ENCODE assay signal across 8 cellular contexts in the genomic region with DNA sequence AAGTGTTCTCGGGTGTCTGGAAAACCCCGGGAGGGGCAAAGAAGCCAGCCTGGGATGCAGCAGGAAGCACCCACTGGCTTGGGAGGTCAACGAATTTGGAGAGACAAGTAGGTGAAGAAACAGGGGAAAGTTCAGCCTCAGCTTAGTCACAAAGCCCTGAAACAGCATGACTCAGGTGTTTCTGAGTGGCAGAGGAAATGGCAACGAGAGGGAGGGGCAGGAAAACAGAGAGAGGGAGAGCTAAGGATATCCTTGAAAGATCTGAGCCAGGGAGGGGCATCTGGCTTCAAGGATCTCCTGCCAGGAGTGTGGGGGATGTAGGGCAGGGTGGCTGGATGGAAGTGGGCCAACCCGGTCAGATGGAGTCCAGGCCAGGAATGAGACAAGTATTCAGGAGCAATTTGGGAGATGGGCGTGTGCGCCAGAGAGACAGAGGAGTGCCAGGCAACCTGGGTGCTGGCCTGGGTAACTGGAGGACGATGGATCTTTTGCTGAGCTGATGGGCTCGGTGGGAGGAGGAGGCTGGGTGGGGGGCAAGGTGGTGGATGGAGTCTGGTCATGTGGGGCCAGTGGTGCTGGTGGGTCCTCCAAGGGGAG. TPM values are rescaled to one million over a fixed set of nuclear protein-coding genes. Genes with fewer than 3 reads are reported as not detected.
DNase-seq lines count a peak whose midpoint lies in the region; ATAC-seq and TF ChIP-seq lines count a peak whose summit lies in the region.

No MANE protein-coding gene starts in this region.

- H3K36me3 ChIP-seq in heart right ventricle (no peaks in the 10 kb centered on the region), left ventricle myocardium inferior (no peaks in the 10 kb centered on the region)

- ATAC-seq in heart right ventricle (peak; percentile 14 to 62 (median 52)), HG03196 (IDR thresholded peaks at IDR 0.05; ENCODE audit: unreplicated experiment) (no peak), GM21786 (IDR thresholded peaks at IDR 0.05; ENCODE audit: unreplicated experiment) (no peak)
- peak; percentile 68 for ATAC-seq in stimulated activated naive CD8-positive, alpha-beta T cell treated with anti-CD3 and anti-CD28 coated beads, Interleukin-15, amount 100 ng/mL, for 72 hours

- H3K4me3 ChIP-seq in heart right ventricle (no peak overlapping the region), left ventricle myocardium inferior (no peak overlapping the region), astrocyte of the spinal cord (ENCODE audit: low read depth, low read length) (no peak overlapping the region)

- no peaks in the 10 kb centered on the region for H3K27me3 ChIP-seq in heart right ventricle
- H3K27me3 ChIP-seq in left ventricle myocardium inferior (ENCODE audit: low read depth), result no peaks in the 10 kb centered on the region

- H3K27ac Mint-ChIP-seq in stimulated activated naive CD8-positive, alpha-beta T cell treated with anti-CD3 and anti-CD28 coated beads, Interleukin-15, amount 100 ng/mL, for 72 hours, result peak overlapping the region; percentile 79 to 81

- TF ChIP-seq CTCF in heart right ventricle (IDR thresholded peaks at IDR 0.05), result no peak
- TF ChIP-seq CTCF in left ventricle myocardium inferior (IDR thresholded peaks at IDR 0.05; ENCODE audit: borderline replicate concordance), result no peak
- no peak for TF ChIP-seq CTCF in astrocyte of the spinal cord (IDR thresholded peaks at IDR 0.05; ENCODE audit: low read depth, low read length)

- peaks cover 16% of the 10 kb centered on the region for H3K27me3 Mint-ChIP-seq in stimulated activated naive CD8-positive, alpha-beta T cell treated with anti-CD3 and anti-CD28 coated beads, Interleukin-15, amount 100 ng/mL, for 72 hours

- in situ Hi-C loops in astrocyte of the spinal cord (cut with HindIII; ENCODE audit: low sequenced_read_pairs), result no loop called here

- intact Hi-C loops in heart right ventricle (cut with DNase I) (no loop called here), left ventricle myocardium inferior (cut with micrococcal nuclease) (no loop called here)

- H3K27ac ChIP-seq in heart right ventricle, result peak overlapping the region in 4 of 10 donors; percentile 14 to 80 (median 50)
- no peak overlapping the region for H3K27ac ChIP-seq in left ventricle myocardium inferior (replicated peaks)

- peaks cover 30% of the 10 kb centered on the region for H3K4me1 Mint-ChIP-seq in stimulated activated naive CD8-positive, alpha-beta T cell treated with anti-CD3 and anti-CD28 coated beads, Interleukin-15, amount 100 ng/mL, for 72 hours

- H3K4me3 Mint-ChIP-seq in stimulated activated naive CD8-positive, alpha-beta T cell treated with anti-CD3 and anti-CD28 coated beads, Interleukin-15, amount 100 ng/mL, for 72 hours, result peak overlapping the region in 1 of 2 donors; percentile 38

- H3K4me1 ChIP-seq in heart right ventricle, result peaks cover 0 to 34% (median 29%) of the 10 kb centered on the region in 9 donors
- peaks cover 32% of the 10 kb centered on the region for H3K4me1 ChIP-seq in left ventricle myocardium inferior

- H3K9me3 ChIP-seq in heart right ventricle (no peaks in the 10 kb centered on the region), left ventricle myocardium inferior (replicated peaks) (no peaks in the 10 kb centered on the region)

- WGBS in heart right ventricle, 2 donors, result 40 to 49% methylated on average over 9 of the region's 9 CpGs

- no peaks in the 10 kb centered on the region for H3K9me3 Mint-ChIP-seq in stimulated activated naive CD8-positive, alpha-beta T cell treated with anti-CD3 and anti-CD28 coated beads, Interleukin-15, amount 100 ng/mL, for 72 hours

- no peak for DNase-seq in heart right ventricle
- DNase-seq in left ventricle myocardium inferior, result no peak
- DNase-seq in NOMO-1 treated with DMSO at 0.1 percent for 48 hours (lab: John Stamatoyannopoulos, UW; ENCODE audit: unreplicated experiment), result peak; percentile 80
- DNase-seq in astrocyte of the spinal cord (ENCODE audit: low read depth, low spot score), result peak; percentile 77
- peak; percentile 97 for DNase-seq in kidney tubule cell (ENCODE audit: low spot score)
- peak in 1 of 2 donors; percentile 20 for DNase-seq in stimulated activated naive CD8-positive, alpha-beta T cell treated with anti-CD3 and anti-CD28 coated beads, Interleukin-15, amount 100 ng/mL, for 72 hours

RNA-seq across cellular contexts. Expression of a gene that starts 27.2 kb away (rescaled TPM):
- total RNA-seq in heart right ventricle, result 1 to 10 TPM in 6 of 10 donors, under 1 TPM in 3, not detected in 1; 0.23 to 5.7 (median 1.1) TPM
- 1 to 10 TPM in 1 of 2 donors, under 1 TPM in 1; 0.41 to 2.0 TPM for polyA plus RNA-seq in heart right ventricle
- total RNA-seq in left ventricle myocardium inferior, result 0.88 TPM

RNA-seq across cellular contexts. Expression of a gene that starts 45.8 kb away (rescaled TPM):
- 10 to 100 TPM; 39.0 to 56.8 (median 43.6) TPM for total RNA-seq in heart right ventricle
- polyA plus RNA-seq in heart right ventricle, result 10 to 100 TPM; 18.2 to 20.6 TPM
- 53.1 TPM for total RNA-seq in left ventricle myocardium inferior

RNA-seq across cellular contexts. Expression of a gene that starts 57.5 kb away (rescaled TPM):
- total RNA-seq in heart right ventricle, result 10 to 100 TPM; 35.7 to 63.9 (median 46.8) TPM
- polyA plus RNA-seq in heart right ventricle, result 100 to 1,000 TPM in 1 of 2 donors, 10 to 100 TPM in 1; 33.7 to 188 TPM
- 64.4 TPM for total RNA-seq in left ventricle myocardium inferior

Comparison
In these comparisons a context has a peak if more than half of its experiments do, and no peak if none do; other contexts are left out.
1. ATAC-seq: peak in heart right ventricle (8 of 8) and stimulated activated naive CD8-positive, alpha-beta T cell treated with anti-CD3 and anti-CD28 coated beads, Interleukin-15, amount 100 ng/mL, for 72 hours (single experiment); none in HG03196 (single experiment) and GM21786 (single experiment).
2. DNase-seq: peak in NOMO-1 treated with DMSO at 0.1 percent for 48 hours (single experiment), astrocyte of the spinal cord (single experiment) and kidney tubule cell (single experiment); none in heart right ventricle (0 of 2) and left ventricle myocardium inferior (single experiment).